ENCODE assay signal across 17 cellular contexts in genomic region chr12:26150737-26151450, GRCh38. TPM values are rescaled to one million over a fixed set of nuclear protein-coding genes. Genes with fewer than 3 reads are reported as not detected.
DNase-seq lines count a peak whose midpoint lies in the region; ATAC-seq and TF ChIP-seq lines count a peak whose summit lies in the region.
"Had no signal": no experiment of that assay in that cellular context is flagged by ENCODE, and none has a peak within 500 bp of the region (broad histone marks: within the 10 kb centered on the region; RNA-seq: fewer than 3 reads in every experiment).

No MANE protein-coding gene starts in this region.

- ATAC-seq in right cardiac atrium (peak; percentile 77 to 89), GM19328 (IDR thresholded peaks at IDR 0.05; ENCODE audit: unreplicated experiment) (no peak)
- ATAC-seq: activated T-cell treated with anti-CD3 and anti-CD28 coated beads, Interleukin-2, amount 50 U/mL, for 72 hours; foreskin keratinocyte had no signal

- H3K4me1 ChIP-seq in breast epithelium = no peaks in the 10 kb centered on the region
- peaks cover 2% of the 10 kb centered on the region for H3K4me1 ChIP-seq in right cardiac atrium (ENCODE audit: control insufficient read depth, insufficient read depth, low read length)
- H3K4me1 ChIP-seq: foreskin keratinocyte, parathyroid adenoma had no signal

- H3K9me3 ChIP-seq in breast epithelium = no peaks in the 10 kb centered on the region
- H3K9me3 ChIP-seq in right cardiac atrium (ENCODE audit: control insufficient read depth, low read length) = no peaks in the 10 kb centered on the region
- H3K9me3 ChIP-seq: stomach had no signal

- in situ Hi-C loops in brain microvascular endothelial cell (cut with HindIII; ENCODE audit: low pct_ligation_motif_present, low sequenced_read_pairs) = no loop called here

- no peak overlapping the region for H3K27ac Mint-ChIP-seq in MCF 10A (ENCODE audit: low read depth, unreplicated experiment)
- H3K27ac Mint-ChIP-seq: activated T-cell treated with anti-CD3 and anti-CD28 coated beads, Interleukin-2, amount 50 U/mL, for 72 hours had no signal

- no TSS peak for BruUV-seq in MCF 10A (replicated peaks; lab: Mats Ljungman, UMichigan)

- no peaks in the 10 kb centered on the region for H3K27me3 ChIP-seq in breast epithelium
- H3K27me3 ChIP-seq in brain microvascular endothelial cell (replicated peaks) = no peaks in the 10 kb centered on the region
- H3K27me3 ChIP-seq in right cardiac atrium (ENCODE audit: control insufficient read depth, insufficient read depth) = no peaks in the 10 kb centered on the region
- H3K27me3 ChIP-seq: cardiac muscle cell, foreskin keratinocyte, stomach had no signal

- H3K27ac ChIP-seq in breast epithelium (peak overlapping the region; percentile 21 to 54), brain microvascular endothelial cell (peak overlapping the region; percentile 64), right cardiac atrium (ENCODE audit: low read length) (no peak overlapping the region)
- H3K27ac ChIP-seq: 22Rv1, cardiac muscle cell, foreskin keratinocyte, parathyroid adenoma had no signal

- H3K36me3 Mint-ChIP-seq in MCF 10A (ENCODE audit: insufficient read depth, unreplicated experiment) = no peaks in the 10 kb centered on the region

- CTCF ChIA-PET in MCF 10A (lab: Yijun Ruan, JAX) = no interaction called here
- CTCF ChIA-PET in GM10248 (lab: Yijun Ruan, JAX) = interaction anchor here (1.2 to 1.3 kb wide), 2 partner anchors 12 to 14 kb away, joined by 3 read pairs; no protein-coding TSS in a partner anchor

- TF ChIP-seq CTCF in breast epithelium (IDR thresholded peaks at IDR 0.05) (no peak), MCF 10A (IDR thresholded peaks at IDR 0.05; ENCODE audit: unreplicated experiment) (no peak), brain microvascular endothelial cell (IDR thresholded peaks at IDR 0.05; ENCODE audit: low read depth, low read length, missing control alignments) (no peak), GM10248 (IDR thresholded peaks at IDR 0.05; ENCODE audit: control extremely low read depth, extremely low read depth, low read depth, missing control alignments) (no peak)

- H3K9me3 Mint-ChIP-seq in MCF 10A (ENCODE audit: unreplicated experiment) = no peaks in the 10 kb centered on the region
- H3K9me3 Mint-ChIP-seq: activated T-cell treated with anti-CD3 and anti-CD28 coated beads, Interleukin-2, amount 50 U/mL, for 72 hours had no signal

- peaks cover 11% of the 10 kb centered on the region for H3K4me1 Mint-ChIP-seq in MCF 10A (ENCODE audit: insufficient read depth, unreplicated experiment)

- H3K4me3 ChIP-seq in breast epithelium (no peak overlapping the region), brain microvascular endothelial cell (ENCODE audit: low read depth, low read length) (no peak overlapping the region), right cardiac atrium (ENCODE audit: low read length) (no peak overlapping the region)
- H3K4me3 ChIP-seq: cardiac muscle cell, stomach had no signal

- intact Hi-C loops in breast epithelium (cut with DNase I; ENCODE audit: low total_unique reads) = no loop called here
- intact Hi-C loops in MCF 10A (cut with micrococcal nuclease) = loop anchor here (10.0 kb wide), 1 partner anchor 164 kb away; no protein-coding TSS in a partner anchor
- intact Hi-C loops in right cardiac atrium (cut with DNase I) = no loop called here

- 27% methylated on average over 2 of the region's 2 CpGs for WGBS in right cardiac atrium

- DNase-seq in breast epithelium (ENCODE audit: low spot score in 2 of 2) = peak in 1 of 2 donors; percentile 35
- no peak for DNase-seq in MCF 10A (ENCODE audit: unreplicated experiment)
- DNase-seq in brain microvascular endothelial cell = peak; percentile 62
- DNase-seq in right cardiac atrium = no peak
- DNase-seq in GM10248 (ENCODE audit: extremely low spot score) = no peak
- no peak for DNase-seq in retina
- no peak for DNase-seq in activated T-cell treated with anti-CD3 and anti-CD28 coated beads, Interleukin-2, amount 50 U/mL, for 1 hour
- DNase-seq: activated T-cell treated with anti-CD3 and anti-CD28 coated beads, Interleukin-2, amount 50 U/mL, for 72 hours; DMS79; foreskin keratinocyte; NCI-H446 treated with DMSO at 0.1 percent for 48 hours; stimulated activated CD4-positive, alpha-beta T cell treated with anti-CD3 and anti-CD28 coated beads, Interleukin-2, amount 100 ng/mL, for 48 hours; stomach had no signal

- TF ChIP-seq POLR2A in breast epithelium (IDR thresholded peaks at IDR 0.05) = no peak

- POLR2A ChIA-PET in MCF 10A (lab: Yijun Ruan, JAX) (interaction anchor here (0.7 kb wide), 1 partner anchor 27 kb away, joined by 3 read pairs; no protein-coding TSS in a partner anchor), GM10248 (lab: Yijun Ruan, JAX) (no interaction called here)

- H3K36me3 ChIP-seq in breast epithelium (no peaks in the 10 kb centered on the region), brain microvascular endothelial cell (replicated peaks) (no peaks in the 10 kb centered on the region)
- H3K36me3 ChIP-seq: cardiac muscle cell, stomach had no signal

- no peak overlapping the region for H3K4me3 Mint-ChIP-seq in MCF 10A (ENCODE audit: unreplicated experiment)
- H3K4me3 Mint-ChIP-seq: activated T-cell treated with anti-CD3 and anti-CD28 coated beads, Interleukin-2, amount 50 U/mL, for 72 hours had no signal

- H3K27me3 Mint-ChIP-seq in MCF 10A (ENCODE audit: insufficient read depth, unreplicated experiment) = no peaks in the 10 kb centered on the region

RNA-seq across cellular contexts. Expression of gene BHLHE41, which starts 26.1 kb away (rescaled TPM):
- total RNA-seq in breast epithelium = 10 to 100 TPM in 1 of 3 donors, 1 to 10 TPM in 2; 5.6 to 29.7 (median 9.2) TPM
- 1.1 and 3.4 TPM in 2 replicates for total RNA-seq in MCF 10A (2022)
- total RNA-seq in right cardiac atrium = 10 to 100 TPM; 10.6 to 47.2 (median 31.2) TPM
- polyA plus RNA-seq in right cardiac atrium = 9.1 TPM
- total RNA-seq: activated T-cell treated with anti-CD3 and anti-CD28 coated beads, Interleukin-2, amount 50 U/mL, for 72 hours had no signal

RNA-seq across cellular contexts. Expression of gene SSPN, which starts 44.5 kb away (rescaled TPM):
- total RNA-seq in breast epithelium (10 to 100 TPM; 17.7 to 22.1 (median 19.7) TPM), MCF 10A (2022) (0.17 and 0.21 TPM in 2 replicates), right cardiac atrium (100 to 1,000 TPM in 2 of 4 donors, 10 to 100 TPM in 2; 74.5 to 109 (median 97.9) TPM)
- 21.5 TPM for polyA plus RNA-seq in right cardiac atrium
- total RNA-seq: activated T-cell treated with anti-CD3 and anti-CD28 coated beads, Interleukin-2, amount 50 U/mL, for 72 hours had no signal

Comparison
In these comparisons a context has a peak if more than half of its experiments do, and no peak if none do; other contexts are left out.
1. RNA of gene SSPN, which starts 44.5 kb away (total RNA-seq): 74.5 to 109 TPM in right cardiac atrium and 17.7 to 22.1 TPM in breast epithelium; 0.17 to 0.21 TPM in MCF 10A; every median in the first group is over 10 times any median in the second.